Comparison of ENCODE assay signal across 21 cellular contexts in genomic region chr4:156346959-156347385, GRCh38.
DNase-seq lines count a peak whose midpoint lies in the region; TF ChIP-seq lines count a peak whose summit lies in the region.
"Had no signal": no experiment of that assay in that cellular context is flagged by ENCODE, and none has a peak within 500 bp of the region (broad histone marks: within the 10 kb centered on the region; RNA-seq: fewer than 3 reads in every experiment).

No MANE protein-coding gene starts in this region.

- H3K27ac ChIP-seq in H9 (ENCODE audit: insufficient read length, low read depth, low read length) (no peak overlapping the region), SJCRH30 (peak overlapping the region; percentile 24), neural progenitor cell (peak overlapping the region; percentile 2), tibial nerve (no peak overlapping the region), neuronal stem cell (replicated peaks; ENCODE audit: low read length) (no peak overlapping the region)
- H3K27ac ChIP-seq: pancreas had no signal

- H3K4me3 ChIP-seq in SJCRH30: no peak overlapping the region
- no peak overlapping the region for H3K4me3 ChIP-seq in neural progenitor cell
- no peak overlapping the region for H3K4me3 ChIP-seq in tibial nerve
- H3K4me3 ChIP-seq in neuronal stem cell (ENCODE audit: low read length in 2 of 2): no peak overlapping the region
- H3K4me3 ChIP-seq: pancreas had no signal

- H4K8ac ChIP-seq in H9 (replicated peaks; ENCODE audit: insufficient read length, low read depth, low read length) (no peak overlapping the region), neuronal stem cell (ENCODE audit: low read depth, low read length) (no peak overlapping the region)

- TF ChIP-seq CTCF in H9 (conservative IDR thresholded peaks at IDR 0.05) (no peak), neural progenitor cell (IDR thresholded peaks at IDR 0.05) (no peak), tibial nerve (IDR thresholded peaks at IDR 0.05) (no peak)

- no peaks in the 10 kb centered on the region for H3K23me2 ChIP-seq in H9 (ENCODE audit: insufficient read length, low read depth, low read length, poor library complexity, severe bottlenecking)

- H3K27me3 ChIP-seq in H9 (ENCODE audit: insufficient read depth, low read length) (no peaks in the 10 kb centered on the region), SJCRH30 (no peaks in the 10 kb centered on the region), neural progenitor cell (no peaks in the 10 kb centered on the region), tibial nerve (no peaks in the 10 kb centered on the region), neuronal stem cell (ENCODE audit: control insufficient read depth in 3 of 3, insufficient read depth in 3 of 3, low read depth in 1 of 3, low read length in 3 of 3) (no peaks in the 10 kb centered on the region)
- H3K27me3 ChIP-seq: pancreas had no signal

- H3K4me2 ChIP-seq in H9 (ENCODE audit: insufficient read depth, insufficient read length, low read length) (no peak overlapping the region), neural progenitor cell (peak overlapping the region; percentile 7), neuronal stem cell (ENCODE audit: insufficient read depth, low read length, poor library complexity, severe bottlenecking) (no peak overlapping the region)

- no peaks in the 10 kb centered on the region for H3K9me3 ChIP-seq in H9 (ENCODE audit: control insufficient read depth, low read depth, low read length)
- no peaks in the 10 kb centered on the region for H3K9me3 ChIP-seq in SJCRH30 (replicated peaks)
- no peaks in the 10 kb centered on the region for H3K9me3 ChIP-seq in neural progenitor cell (ENCODE audit: low read depth)
- H3K9me3 ChIP-seq in tibial nerve: no peaks in the 10 kb centered on the region
- H3K9me3 ChIP-seq in neuronal stem cell (replicated peaks in 1 of 2; ENCODE audit: control insufficient read depth in 2 of 2, insufficient read depth in 1 of 2, low read depth in 1 of 2, low read length in 2 of 2): no peaks in the 10 kb centered on the region
- H3K9me3 ChIP-seq: pancreas had no signal

- H2BK12ac ChIP-seq in H9 (ENCODE audit: insufficient read length, low read depth, low read length): no peak overlapping the region
- H2BK12ac ChIP-seq in neuronal stem cell (ENCODE audit: low read length): no peak overlapping the region

- DNase-seq in H9 (peak; percentile 32), SJCRH30 (peak; percentile 1 to 13), iPS DF 19.7 (ENCODE audit: low read depth, low spot score) (peak; percentile 30), neural progenitor cell (ENCODE audit: low spot score) (peak; percentile 10), tibial nerve (ENCODE audit: low spot score in 2 of 2) (no peak), neuronal stem cell (ENCODE audit: low spot score) (no peak), NOMO-1 (lab: John Stamatoyannopoulos, UW; ENCODE audit: unreplicated experiment in 2 of 2) (no peak)
- DNase-seq in central memory CD4-positive, alpha-beta T cell: no peak
- DNase-seq: activated CD4-positive, alpha-beta T cell treated with anti-CD3 and anti-CD28 coated beads for 1 hour; activated naive CD4-positive, alpha-beta T cell treated with Interleukin-2 at 50 U/mL for 16 hours; activated T-cell treated with anti-CD3 and anti-CD28 coated beads, Interleukin-2, amount 50 U/mL, for 24 hours; GDM1; Kasumi-1; midbrain; natural killer cell; NCI-H1092; NCI-H187 treated with DMSO at 0.1 percent for 48 hours; NCI-H82; pancreas; SIG-M5; T-cell had no signal

- H3K18ac ChIP-seq in H9 (ENCODE audit: insufficient read length, low read depth, low read length) (no peak overlapping the region), neuronal stem cell (ENCODE audit: low read length) (no peak overlapping the region)

- H3K36me3 ChIP-seq in SJCRH30 (no peaks in the 10 kb centered on the region), neural progenitor cell (no peaks in the 10 kb centered on the region), tibial nerve (no peaks in the 10 kb centered on the region), neuronal stem cell (replicated peaks in 1 of 2; ENCODE audit: control insufficient read depth in 2 of 2, insufficient read depth in 2 of 2, low read length in 2 of 2) (no peaks in the 10 kb centered on the region)
- H3K36me3 ChIP-seq: pancreas had no signal

- H2BK5ac ChIP-seq in H9 (ENCODE audit: insufficient read length, low read length): no peak overlapping the region
- no peak overlapping the region for H2BK5ac ChIP-seq in neuronal stem cell (ENCODE audit: low read length)

- H3K27ac Mint-ChIP-seq in H9 (peak overlapping the region; percentile 80 to 93 (median 91)), neural progenitor cell (peak overlapping the region; percentile 85)
- H3K27ac Mint-ChIP-seq: activated T-cell treated with anti-CD3 and anti-CD28 coated beads, Interleukin-2, amount 50 U/mL, for 24 hours; natural killer cell; T-cell had no signal

- TF ChIP-seq POLR2A in tibial nerve (IDR thresholded peaks at IDR 0.05): no peak

- no peaks in the 10 kb centered on the region for H3F3A ChIP-seq in neural progenitor cell (ENCODE audit: low read depth)

- no peak for TF ChIP-seq EP300 in tibial nerve (IDR thresholded peaks at IDR 0.05)

- no peak overlapping the region for H4K5ac ChIP-seq in H9 (ENCODE audit: insufficient read length, low read depth, low read length)

- H3T11ph ChIP-seq in H9 (ENCODE audit: low read length): no peak overlapping the region

- H2AK5ac ChIP-seq in H9 (ENCODE audit: insufficient read length, low read length) (no peak overlapping the region), neuronal stem cell (ENCODE audit: low read depth, low read length) (no peak overlapping the region)

- no peak overlapping the region for H2BK15ac ChIP-seq in H9 (ENCODE audit: low read depth, low read length)
- no peak overlapping the region for H2BK15ac ChIP-seq in neuronal stem cell (ENCODE audit: low read length)

- H2BK120ac ChIP-seq in H9 (ENCODE audit: low read depth, low read length, poor library complexity, severe bottlenecking) (no peak overlapping the region), neuronal stem cell (ENCODE audit: low read depth, low read length) (no peak overlapping the region)

- H3K4me1 Mint-ChIP-seq in H9 (peaks cover 21 to 38% of the 10 kb centered on the region in 2 experiments), neural progenitor cell (peaks cover 9% of the 10 kb centered on the region)
- H3K4me1 Mint-ChIP-seq: natural killer cell, T-cell had no signal

- no peak overlapping the region for H3K14ac ChIP-seq in H9 (ENCODE audit: insufficient read depth, low read length)
- H3K14ac ChIP-seq in neuronal stem cell (ENCODE audit: low read length): no peak overlapping the region

- no peak overlapping the region for H4K91ac ChIP-seq in H9 (ENCODE audit: insufficient read length, low read depth, low read length)
- H4K91ac ChIP-seq in neuronal stem cell (ENCODE audit: low read depth, low read length, poor library complexity): no peak overlapping the region

- H3K23ac ChIP-seq in H9 (ENCODE audit: insufficient read length, low read depth, low read length): no peak overlapping the region
- no peak overlapping the region for H3K23ac ChIP-seq in neuronal stem cell (ENCODE audit: low read depth, low read length, poor library complexity)

- no peak overlapping the region for H3K4ac ChIP-seq in H9 (ENCODE audit: low read depth, low read length)
- H3K4ac ChIP-seq in neuronal stem cell (ENCODE audit: low read length): no peak overlapping the region

- H3K4me3 Mint-ChIP-seq in H9 (peak overlapping the region in 1 of 2 experiments; percentile 30; a peak in 1 of 5 replicates), neural progenitor cell (no peak overlapping the region)
- H3K4me3 Mint-ChIP-seq: activated T-cell treated with anti-CD3 and anti-CD28 coated beads, Interleukin-2, amount 50 U/mL, for 24 hours; natural killer cell; T-cell had no signal

- H3K36me3 Mint-ChIP-seq in H9 (ENCODE audit: insufficient read depth in 1 of 3, low read depth in 3 of 3) (no peaks in the 10 kb centered on the region), neural progenitor cell (no peaks in the 10 kb centered on the region)
- H3K36me3 Mint-ChIP-seq: natural killer cell, T-cell had no signal

- H3K79me1 ChIP-seq in H9 (ENCODE audit: insufficient read depth, low read depth, low read length, poor library complexity, severe bottlenecking) (no peaks in the 10 kb centered on the region), neuronal stem cell (ENCODE audit: low read depth, low read length) (no peaks in the 10 kb centered on the region)

- no peak overlapping the region for H3K56ac ChIP-seq in H9 (ENCODE audit: insufficient read length, low read depth, low read length)

- H2BK20ac ChIP-seq in H9 (ENCODE audit: low read depth, low read length, poor library complexity, severe bottlenecking): no peak overlapping the region

- H3K27me3 Mint-ChIP-seq in H9 (ENCODE audit: low read depth) (no peaks in the 10 kb centered on the region), neural progenitor cell (ENCODE audit: insufficient read depth, low read depth) (no peaks in the 10 kb centered on the region)
- H3K27me3 Mint-ChIP-seq: activated T-cell treated with anti-CD3 and anti-CD28 coated beads, Interleukin-2, amount 50 U/mL, for 24 hours; T-cell had no signal

- no peaks in the 10 kb centered on the region for H3K4me1 ChIP-seq in H9 (ENCODE audit: insufficient read depth, low read length)
- H3K4me1 ChIP-seq in SJCRH30: peaks cover 12% of the 10 kb centered on the region
- peaks cover 13% of the 10 kb centered on the region for H3K4me1 ChIP-seq in neural progenitor cell
- no peaks in the 10 kb centered on the region for H3K4me1 ChIP-seq in tibial nerve
- H3K4me1 ChIP-seq in neuronal stem cell (ENCODE audit: control insufficient read depth in 2 of 2, insufficient read depth in 1 of 2, low read depth in 1 of 2, low read length in 2 of 2): peaks cover 0 to 2% of the 10 kb centered on the region in 2 donors
- H3K4me1 ChIP-seq: pancreas had no signal

- H4K20me1 ChIP-seq in H9 (ENCODE audit: control insufficient read depth, insufficient read depth, insufficient read length) (no peaks in the 10 kb centered on the region), neural progenitor cell (ENCODE audit: low read depth) (no peaks in the 10 kb centered on the region)

- H3K9ac ChIP-seq in H9 (ENCODE audit: extremely low read depth, insufficient read length, low read length): no peak overlapping the region
- no peak overlapping the region for H3K9ac ChIP-seq in neural progenitor cell
- no peak overlapping the region for H3K9ac ChIP-seq in neuronal stem cell (ENCODE audit: low read depth, low read length, poor library complexity)

- no peak overlapping the region for H2AFZ ChIP-seq in H9 (ENCODE audit: low read length)
- H2AFZ ChIP-seq in neural progenitor cell (replicated peaks): no peak overlapping the region
- H2AFZ ChIP-seq in neuronal stem cell (ENCODE audit: low read length): no peak overlapping the region

- H3K79me2 ChIP-seq in H9 (ENCODE audit: insufficient read depth, low read length): no peaks in the 10 kb centered on the region
- no peaks in the 10 kb centered on the region for H3K79me2 ChIP-seq in neural progenitor cell (ENCODE audit: low read depth)

- H3K9me3 Mint-ChIP-seq in H9: no peaks in the 10 kb centered on the region; a peak in 1 of 5 replicates
- no peaks in the 10 kb centered on the region for H3K9me3 Mint-ChIP-seq in neural progenitor cell

Comparison
In these comparisons a context has a peak if more than half of its experiments do, and no peak if none do; other contexts are left out.
1. DNase-seq: peak in H9 (single experiment), SJCRH30 (2 of 2), iPS DF 19.7 (single experiment) and neural progenitor cell (single experiment); none in tibial nerve (0 of 2), neuronal stem cell (single experiment), NOMO-1 (0 of 2) and central memory CD4-positive, alpha-beta T cell (single experiment).
2. H3K27ac ChIP-seq: peak in SJCRH30 (single experiment) and neural progenitor cell (single experiment); none in H9 (single experiment), tibial nerve (0 of 4) and neuronal stem cell (single experiment).